Comparison of ENCODE assay signal across 9 cellular contexts in genomic region chr6:165389534-165389933, GRCh38.
"Had no signal": no experiment of that assay in that cellular context is flagged by ENCODE, and none has a peak within 500 bp of the region (broad histone marks: within the 10 kb centered on the region; RNA-seq: fewer than 3 reads in every experiment).

No MANE protein-coding gene starts in this region.

- ATAC-seq: HepG2 had no signal

- FAIRE-seq: H54, HepG2 had no signal

- DNase-seq: GM23248, GOT3, H9, HCEC 1CT, KBM-7 had no signal

- H3K27ac ChIP-seq: GM23248, HL-60, KMS-11 had no signal

- H3K9ac ChIP-seq: GM23248, KMS-11 had no signal

- H3K4me3 ChIP-seq: GM23248 had no signal

- H3K4me2 ChIP-seq: KMS-11 had no signal

- H2AFZ ChIP-seq: GM23248 had no signal
